In the genomic region with DNA sequence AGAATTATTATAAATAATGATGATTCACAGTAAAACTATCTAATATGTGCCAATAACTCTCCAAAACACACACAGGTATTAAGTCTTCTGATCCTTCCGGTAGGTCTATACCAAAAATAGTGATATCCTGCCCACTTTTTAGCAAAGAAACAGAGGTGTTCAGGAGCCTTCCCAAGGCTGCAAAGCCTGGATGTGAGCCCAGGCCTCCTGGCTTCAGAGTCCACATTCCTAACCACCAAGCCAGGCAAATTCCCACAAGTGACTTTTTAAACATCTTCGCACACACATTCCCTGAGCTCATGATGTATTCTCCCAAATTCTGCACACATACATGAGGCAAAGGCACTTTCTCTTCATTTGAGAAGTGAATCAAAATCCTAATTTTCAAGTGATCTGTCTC, we compare ENCODE assay signal across 8 cellular contexts.
A peak's percentile ranks its signal among the peaks of the same experiment; 100 is the strongest.
DNase-seq lines count a peak whose midpoint lies in the region; ATAC-seq, FAIRE-seq and TF ChIP-seq lines count a peak whose summit lies in the region.
"Not testable (repeated sequence)": the region's sequence is repeated elsewhere in the genome, so short reads cannot be mapped to it uniquely, and the experiment has no call there.

No MANE protein-coding gene starts in this region.

- H3K4me1 Mint-ChIP-seq in HFFc6 (ENCODE audit: low read depth) (peaks cover 24% of the 10 kb centered on the region), astrocyte (ENCODE audit: low read depth, unreplicated experiment) (peaks cover 14% of the 10 kb centered on the region)

- WGBS in right lobe of liver (ENCODE audit: insufficient coverage, low coverage, low lambda C conversion rate, missing lambda C conversion rate): 46% methylated on average over 2 of the region's 2 CpGs

- H3K9me3 ChIP-seq in astrocyte (ENCODE audit: insufficient read depth, low read depth, low read length); right lobe of liver: not testable (repeated sequence)

- H3K27me3 ChIP-seq in astrocyte (ENCODE audit: insufficient read depth, low read length); right lobe of liver: not testable (repeated sequence)

- peak in 3 of 4 donors; percentile 22 to 42 (median 38) for ATAC-seq in right lobe of liver

- H3K27me3 Mint-ChIP-seq in HFFc6 (ENCODE audit: insufficient read depth); astrocyte (ENCODE audit: low read depth, unreplicated experiment): not testable (repeated sequence)

- H3K4me1 ChIP-seq in astrocyte (ENCODE audit: insufficient read depth, low read length): peaks cover 15% of the 10 kb centered on the region
- H3K4me1 ChIP-seq in right lobe of liver: not testable (repeated sequence)

- not testable (repeated sequence) for H3K9ac ChIP-seq in astrocyte (ENCODE audit: low read length)

- H3K36me3 ChIP-seq in astrocyte (ENCODE audit: insufficient read depth, low read length); right lobe of liver: not testable (repeated sequence)

- TF ChIP-seq POLR2A in right lobe of liver (IDR thresholded peaks at IDR 0.05): not testable (repeated sequence)

- not testable (repeated sequence) for H3K9me3 Mint-ChIP-seq in HFFc6; astrocyte (ENCODE audit: unreplicated experiment)

- H2AFZ ChIP-seq in astrocyte (ENCODE audit: low read depth, low read length): not testable (repeated sequence)

- H3K4me3 ChIP-seq in AG10803 (ENCODE audit: low read length); astrocyte (ENCODE audit: insufficient read depth, low read depth, low read length); fibroblast of the aortic adventitia (ENCODE audit: low read depth, low read length); right lobe of liver: not testable (repeated sequence)

- H3K27ac Mint-ChIP-seq in HFFc6 (peak overlapping the region; percentile 71), astrocyte (ENCODE audit: unreplicated experiment) (peak overlapping the region; percentile 94)

- peak overlapping the region; percentile 55 for H3K27ac ChIP-seq in astrocyte (ENCODE audit: low read depth, low read length)
- H3K27ac ChIP-seq in right lobe of liver: not testable (repeated sequence)

- FAIRE-seq in RCC 7860 (lab: Jason Lieb, UNC) (peak; percentile 4), astrocyte (lab: Jason Lieb, UNC) (peak; percentile 70)

- H4K20me1 ChIP-seq in astrocyte (ENCODE audit: insufficient read depth, low read length): not testable (repeated sequence)

- H3K79me2 ChIP-seq in astrocyte (ENCODE audit: insufficient read depth, low read length): peaks cover 14% of the 10 kb centered on the region

- not testable (repeated sequence) for H3K4me2 ChIP-seq in astrocyte (ENCODE audit: low read length)

- not testable (repeated sequence) for H3K36me3 Mint-ChIP-seq in HFFc6 (ENCODE audit: low read depth); astrocyte (ENCODE audit: low read depth, unreplicated experiment)

- peak overlapping the region; percentile 52 for H3K4me3 Mint-ChIP-seq in HFFc6
- not testable (repeated sequence) for H3K4me3 Mint-ChIP-seq in astrocyte (ENCODE audit: unreplicated experiment)

- peak; percentile 85 for DNase-seq in AG10803 (ENCODE audit: low read depth)
- not testable (repeated sequence) for DNase-seq in HFFc6; RCC 7860 (ENCODE audit: low spot score); right lobe of liver
- peak; percentile 82 for DNase-seq in astrocyte (ENCODE audit: low read depth)
- peak; percentile 32 to 56 for DNase-seq in dermis microvascular lymphatic vessel endothelial cell (ENCODE audit: low read depth in 2 of 2)
- DNase-seq in fibroblast of the aortic adventitia (ENCODE audit: low read depth): peak; percentile 82
- DNase-seq in stromal cell of bone marrow (ENCODE audit: low read depth): peak; percentile 31

- intact Hi-C loops in right lobe of liver (cut with DNase I): not testable (repeated sequence)

- TF ChIP-seq CTCF in AG10803 (conservative IDR thresholded peaks at IDR 0.05; ENCODE audit: low read length); HFFc6 (IDR thresholded peaks at IDR 0.05); astrocyte (IDR thresholded peaks at IDR 0.05; ENCODE audit: insufficient read depth, low read depth, low read length); fibroblast of the aortic adventitia (IDR thresholded peaks at IDR 0.05; ENCODE audit: insufficient read depth, low read length); right lobe of liver (IDR thresholded peaks at IDR 0.05): not testable (repeated sequence)
